ENCODE assay signal across 18 cellular contexts in the genomic region with DNA sequence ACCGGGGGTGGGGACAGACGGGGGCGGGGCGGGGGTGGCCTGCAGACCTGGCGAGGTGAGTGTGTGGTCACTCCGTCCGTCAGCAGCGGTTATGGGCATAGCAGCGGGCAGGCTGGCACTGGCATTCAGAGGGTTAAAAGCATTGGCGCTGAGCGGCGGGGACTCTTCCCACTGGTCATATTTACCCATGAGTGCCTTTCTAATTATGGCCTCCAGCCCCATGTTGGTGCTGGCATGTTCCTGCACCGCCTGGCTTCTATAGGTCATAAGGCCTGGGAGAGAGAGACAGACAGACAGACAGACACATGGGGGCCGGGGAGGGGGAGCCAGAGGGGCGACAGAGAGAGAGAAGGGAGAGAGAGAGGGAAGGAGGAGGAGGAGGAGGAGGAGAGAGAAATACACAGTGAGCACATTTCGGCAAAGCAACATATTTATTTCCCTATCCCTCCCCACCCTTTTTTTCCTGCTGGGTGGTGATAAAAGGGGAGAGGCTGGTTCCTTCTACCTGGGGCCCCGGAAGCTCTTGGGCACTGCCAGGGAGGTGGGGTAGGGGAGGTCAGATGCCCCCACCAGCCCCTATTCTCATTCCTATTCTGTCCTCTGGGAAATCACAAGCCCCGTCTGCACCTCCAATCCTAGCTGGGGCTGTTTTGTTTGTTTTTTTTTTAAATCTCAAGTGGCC. TPM values are rescaled to one million over a fixed set of nuclear protein-coding genes. Genes with fewer than 3 reads are reported as not detected.
DNase-seq lines count a peak whose midpoint lies in the region; ATAC-seq and TF ChIP-seq lines count a peak whose summit lies in the region.
"Had no signal": no experiment of that assay in that cellular context is flagged by ENCODE, and none has a peak within 500 bp of the region (broad histone marks: within the 10 kb centered on the region; RNA-seq: fewer than 3 reads in every experiment).

No MANE protein-coding gene starts in this region.

- intact Hi-C loops in esophagus muscularis mucosa (cut with DNase I) = loop anchor here (5.0 kb wide), 1 partner anchor 445 kb away; no protein-coding TSS in a partner anchor
- intact Hi-C loops in tibial artery (cut with DNase I; ENCODE audit: low total_unique reads) = loop anchor here (5.0 kb wide), 1 partner anchor 445 kb away; no protein-coding TSS in a partner anchor

- peaks cover 37% of the 10 kb centered on the region for H3K4me1 Mint-ChIP-seq in nephron progenitor cell
- H3K4me1 Mint-ChIP-seq: activated CD4-positive, alpha-beta T cell treated with anti-CD3 and anti-CD28 coated beads, Interleukin-2, amount 10 ng/mL, durations not matched to agents 24 days and 14 days had no signal

- peaks cover 23% of the 10 kb centered on the region for H3K9me3 Mint-ChIP-seq in nephron progenitor cell

- H3K9me3 ChIP-seq in esophagus muscularis mucosa = peaks cover 0 to 19% (median 9%) of the 10 kb centered on the region in 4 donors
- H3K9me3 ChIP-seq in tibial artery = peaks cover 0 to 15% (median 13%) of the 10 kb centered on the region in 3 donors
- H3K9me3 ChIP-seq: thyroid gland had no signal

- peak overlapping the region; percentile 52 for H3K4me3 Mint-ChIP-seq in nephron progenitor cell
- H3K4me3 Mint-ChIP-seq: activated CD4-positive, alpha-beta T cell treated with anti-CD3 and anti-CD28 coated beads, Interleukin-2, amount 10 ng/mL, durations not matched to agents 24 days and 14 days; T-helper 2 cell treated with Interferon-gamma antibody and Interleukin-4, amounts not matched to agents 5 μg/mL and 100 μg/mL, for 36 hours had no signal

- TF ChIP-seq EP300 in esophagus muscularis mucosa (IDR thresholded peaks at IDR 0.05) = no peak

- H3K27me3 ChIP-seq in esophagus muscularis mucosa (no peaks in the 10 kb centered on the region), tibial artery (no peaks in the 10 kb centered on the region)
- H3K27me3 ChIP-seq: BLaER1 treated with 17β-estradiol and CSF1 and Interleukin-3, amounts not matched to agents 10 nM and 100 nM; thyroid gland had no signal

- H3K4me1 ChIP-seq in esophagus muscularis mucosa = peaks cover 20 to 26% (median 22%) of the 10 kb centered on the region in 4 donors
- peaks cover 0 to 27% (median 26%) of the 10 kb centered on the region in 4 donors for H3K4me1 ChIP-seq in tibial artery
- H3K4me1 ChIP-seq: thyroid gland had no signal

- TF ChIP-seq POLR2A in esophagus muscularis mucosa (IDR thresholded peaks at IDR 0.05; ENCODE audit: low read depth) = no peak

- ATAC-seq in HG03520 (IDR thresholded peaks at IDR 0.05; ENCODE audit: unreplicated experiment) = no peak

- H3K36me3 ChIP-seq in esophagus muscularis mucosa = peaks cover 69 to 96% (median 86%) of the 10 kb centered on the region in 4 donors
- H3K36me3 ChIP-seq in tibial artery = peaks cover 42 to 95% (median 69%) of the 10 kb centered on the region in 3 donors

- no peaks in the 10 kb centered on the region for H3K27me3 Mint-ChIP-seq in nephron progenitor cell (ENCODE audit: low read depth, poor library complexity)
- H3K27me3 Mint-ChIP-seq: activated CD4-positive, alpha-beta T cell treated with anti-CD3 and anti-CD28 coated beads, Interleukin-2, amount 10 ng/mL, durations not matched to agents 24 days and 14 days had no signal

- DNase-seq in NCI-H2171 treated with DMSO at 0.1 percent for 48 hours (lab: John Stamatoyannopoulos, UW) = peak; percentile 24
- DNase-seq in NCI-H2171 (lab: John Stamatoyannopoulos, UW) = no peak
- DNase-seq in esophagus muscularis mucosa (ENCODE audit: extremely low spot score) = no peak
- no peak for DNase-seq in nephron progenitor cell
- peak in 1 of 2 donors; percentile 85 for DNase-seq in tibial artery
- DNase-seq in activated naive CD4-positive, alpha-beta T cell (lab: John Stamatoyannopoulos, UW) = no peak
- DNase-seq in kidney tubule cell (ENCODE audit: low spot score) = no peak
- DNase-seq: 8988T; activated CD4-positive, alpha-beta T cell treated with anti-CD3 and anti-CD28 coated beads, Interleukin-2, amount 10 ng/mL, durations not matched to agents 24 days and 14 days; activated T-cell treated with anti-CD3 and anti-CD28 coated beads, Interleukin-2, amount 50 U/mL, for 1 hour; DMS153; kidney glomerular epithelial cell; NCI-H345; posterior cingulate gyrus; thyroid gland had no signal

- TF ChIP-seq CTCF in esophagus muscularis mucosa (IDR thresholded peaks at IDR 0.05) = no peak
- TF ChIP-seq CTCF in nephron progenitor cell (IDR thresholded peaks at IDR 0.05) = no peak
- no peak for TF ChIP-seq CTCF in tibial artery (IDR thresholded peaks at IDR 0.05)

- H3K4me3 ChIP-seq in esophagus muscularis mucosa (no peak overlapping the region), tibial artery (peak overlapping the region in 1 of 2 donors; percentile 16)
- H3K4me3 ChIP-seq: BLaER1 treated with 17β-estradiol and CSF1 and Interleukin-3, amounts not matched to agents 10 nM and 100 nM; thyroid gland had no signal

- WGBS in esophagus muscularis mucosa = 48% methylated on average over 15 of the region's 18 CpGs

- peaks cover 22% of the 10 kb centered on the region for H3K36me3 Mint-ChIP-seq in nephron progenitor cell (ENCODE audit: low read depth)

- H3K27ac Mint-ChIP-seq in nephron progenitor cell = peak overlapping the region; percentile 77
- H3K27ac Mint-ChIP-seq: activated CD4-positive, alpha-beta T cell treated with anti-CD3 and anti-CD28 coated beads, Interleukin-2, amount 10 ng/mL, durations not matched to agents 24 days and 14 days; T-helper 2 cell treated with Interferon-gamma antibody and Interleukin-4, amounts not matched to agents 5 μg/mL and 100 μg/mL, for 36 hours had no signal

- H3K27ac ChIP-seq in esophagus muscularis mucosa (replicated peaks in 1 of 4) = peak overlapping the region; percentile 34 to 74 (median 60)
- peak overlapping the region; percentile 74 to 82 for H3K27ac ChIP-seq in tibial artery
- H3K27ac ChIP-seq: BLaER1 treated with 17β-estradiol and CSF1 and Interleukin-3, amounts not matched to agents 10 nM and 100 nM; thyroid gland had no signal

RNA-seq across cellular contexts. Expression of a gene that starts 32.6 kb away (rescaled TPM):
- total RNA-seq in esophagus muscularis mucosa = 1 to 10 TPM in 3 of 4 donors, under 1 TPM in 1; 0.63 to 2.2 (median 1.3) TPM
- total RNA-seq: activated CD4-positive, alpha-beta T cell treated with anti-CD3 and anti-CD28 coated beads, Interleukin-2, amount 10 ng/mL, durations not matched to agents 24 days and 14 days had no signal
